1 cellular context compared by ENCODE assay signal in genomic region chr7:129225931-129226572, GRCh38.
TF ChIP-seq lines count a peak whose summit lies in the region.

No MANE protein-coding gene starts in this region.

TF ChIP-seq in WTC11, 78 proteins besides CTCF, POLR2A, EP300 and RAD21 (continued from another document):
- TF ChIP-seq ZNF532 (CRISPR knock-in tag; IDR thresholded peaks at IDR 0.05; ENCODE audit: borderline replicate concordance): no peak
- no peak for TF ChIP-seq RORB (CRISPR knock-in tag; IDR thresholded peaks at IDR 0.05)
- TF ChIP-seq ZNF263 (CRISPR knock-in tag; IDR thresholded peaks at IDR 0.05; ENCODE audit: low read depth): no peak
- TF ChIP-seq ZBTB21 (CRISPR knock-in tag; IDR thresholded peaks at IDR 0.05; ENCODE audit: borderline replicate concordance): no peak
- no peak for TF ChIP-seq TP53 (CRISPR knock-in tag; IDR thresholded peaks at IDR 0.05)
- TF ChIP-seq, protein P1, sequence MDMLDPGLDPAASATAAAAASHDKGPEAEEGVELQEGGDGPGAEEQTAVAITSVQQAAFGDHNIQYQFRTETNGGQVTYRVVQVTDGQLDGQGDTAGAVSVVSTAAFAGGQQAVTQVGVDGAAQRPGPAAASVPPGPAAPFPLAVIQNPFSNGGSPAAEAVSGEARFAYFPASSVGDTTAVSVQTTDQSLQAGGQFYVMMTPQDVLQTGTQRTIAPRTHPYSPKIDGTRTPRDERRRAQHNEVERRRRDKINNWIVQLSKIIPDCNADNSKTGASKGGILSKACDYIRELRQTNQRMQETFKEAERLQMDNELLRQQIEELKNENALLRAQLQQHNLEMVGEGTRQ (CRISPR knock-in tag; IDR thresholded peaks at IDR 0.05): no peak
- TF ChIP-seq SMAD4 (CRISPR knock-in tag; IDR thresholded peaks at IDR 0.05): no peak
- TF ChIP-seq, protein P2, sequence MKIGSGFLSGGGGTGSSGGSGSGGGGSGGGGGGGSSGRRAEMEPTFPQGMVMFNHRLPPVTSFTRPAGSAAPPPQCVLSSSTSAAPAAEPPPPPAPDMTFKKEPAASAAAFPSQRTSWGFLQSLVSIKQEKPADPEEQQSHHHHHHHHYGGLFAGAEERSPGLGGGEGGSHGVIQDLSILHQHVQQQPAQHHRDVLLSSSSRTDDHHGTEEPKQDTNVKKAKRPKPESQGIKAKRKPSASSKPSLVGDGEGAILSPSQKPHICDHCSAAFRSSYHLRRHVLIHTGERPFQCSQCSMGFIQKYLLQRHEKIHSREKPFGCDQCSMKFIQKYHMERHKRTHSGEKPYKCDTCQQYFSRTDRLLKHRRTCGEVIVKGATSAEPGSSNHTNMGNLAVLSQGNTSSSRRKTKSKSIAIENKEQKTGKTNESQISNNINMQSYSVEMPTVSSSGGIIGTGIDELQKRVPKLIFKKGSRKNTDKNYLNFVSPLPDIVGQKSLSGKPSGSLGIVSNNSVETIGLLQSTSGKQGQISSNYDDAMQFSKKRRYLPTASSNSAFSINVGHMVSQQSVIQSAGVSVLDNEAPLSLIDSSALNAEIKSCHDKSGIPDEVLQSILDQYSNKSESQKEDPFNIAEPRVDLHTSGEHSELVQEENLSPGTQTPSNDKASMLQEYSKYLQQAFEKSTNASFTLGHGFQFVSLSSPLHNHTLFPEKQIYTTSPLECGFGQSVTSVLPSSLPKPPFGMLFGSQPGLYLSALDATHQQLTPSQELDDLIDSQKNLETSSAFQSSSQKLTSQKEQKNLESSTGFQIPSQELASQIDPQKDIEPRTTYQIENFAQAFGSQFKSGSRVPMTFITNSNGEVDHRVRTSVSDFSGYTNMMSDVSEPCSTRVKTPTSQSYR (CRISPR knock-in tag; IDR thresholded peaks at IDR 0.05): no peak
- TF ChIP-seq GTF2I (CRISPR knock-in tag; conservative IDR thresholded peaks at IDR 0.05): no peak
